Comparison of ENCODE assay signal across 1 cellular context in genomic region chr10:63718006-63718405, GRCh38.
TF ChIP-seq lines count a peak whose summit lies in the region.

No MANE protein-coding gene starts in this region.

TF ChIP-seq in SK-N-SH, 30 proteins besides CTCF, POLR2A, EP300 and RAD21 (continued from another document):
- TF ChIP-seq, protein P1, sequence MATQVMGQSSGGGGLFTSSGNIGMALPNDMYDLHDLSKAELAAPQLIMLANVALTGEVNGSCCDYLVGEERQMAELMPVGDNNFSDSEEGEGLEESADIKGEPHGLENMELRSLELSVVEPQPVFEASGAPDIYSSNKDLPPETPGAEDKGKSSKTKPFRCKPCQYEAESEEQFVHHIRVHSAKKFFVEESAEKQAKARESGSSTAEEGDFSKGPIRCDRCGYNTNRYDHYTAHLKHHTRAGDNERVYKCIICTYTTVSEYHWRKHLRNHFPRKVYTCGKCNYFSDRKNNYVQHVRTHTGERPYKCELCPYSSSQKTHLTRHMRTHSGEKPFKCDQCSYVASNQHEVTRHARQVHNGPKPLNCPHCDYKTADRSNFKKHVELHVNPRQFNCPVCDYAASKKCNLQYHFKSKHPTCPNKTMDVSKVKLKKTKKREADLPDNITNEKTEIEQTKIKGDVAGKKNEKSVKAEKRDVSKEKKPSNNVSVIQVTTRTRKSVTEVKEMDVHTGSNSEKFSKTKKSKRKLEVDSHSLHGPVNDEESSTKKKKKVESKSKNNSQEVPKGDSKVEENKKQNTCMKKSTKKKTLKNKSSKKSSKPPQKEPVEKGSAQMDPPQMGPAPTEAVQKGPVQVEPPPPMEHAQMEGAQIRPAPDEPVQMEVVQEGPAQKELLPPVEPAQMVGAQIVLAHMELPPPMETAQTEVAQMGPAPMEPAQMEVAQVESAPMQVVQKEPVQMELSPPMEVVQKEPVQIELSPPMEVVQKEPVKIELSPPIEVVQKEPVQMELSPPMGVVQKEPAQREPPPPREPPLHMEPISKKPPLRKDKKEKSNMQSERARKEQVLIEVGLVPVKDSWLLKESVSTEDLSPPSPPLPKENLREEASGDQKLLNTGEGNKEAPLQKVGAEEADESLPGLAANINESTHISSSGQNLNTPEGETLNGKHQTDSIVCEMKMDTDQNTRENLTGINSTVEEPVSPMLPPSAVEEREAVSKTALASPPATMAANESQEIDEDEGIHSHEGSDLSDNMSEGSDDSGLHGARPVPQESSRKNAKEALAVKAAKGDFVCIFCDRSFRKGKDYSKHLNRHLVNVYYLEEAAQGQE (IDR thresholded peaks at IDR 0.05; ENCODE audit: low read depth, low read length) = no peak
